ENCODE assay signal across 2 cellular contexts in the genomic region with DNA sequence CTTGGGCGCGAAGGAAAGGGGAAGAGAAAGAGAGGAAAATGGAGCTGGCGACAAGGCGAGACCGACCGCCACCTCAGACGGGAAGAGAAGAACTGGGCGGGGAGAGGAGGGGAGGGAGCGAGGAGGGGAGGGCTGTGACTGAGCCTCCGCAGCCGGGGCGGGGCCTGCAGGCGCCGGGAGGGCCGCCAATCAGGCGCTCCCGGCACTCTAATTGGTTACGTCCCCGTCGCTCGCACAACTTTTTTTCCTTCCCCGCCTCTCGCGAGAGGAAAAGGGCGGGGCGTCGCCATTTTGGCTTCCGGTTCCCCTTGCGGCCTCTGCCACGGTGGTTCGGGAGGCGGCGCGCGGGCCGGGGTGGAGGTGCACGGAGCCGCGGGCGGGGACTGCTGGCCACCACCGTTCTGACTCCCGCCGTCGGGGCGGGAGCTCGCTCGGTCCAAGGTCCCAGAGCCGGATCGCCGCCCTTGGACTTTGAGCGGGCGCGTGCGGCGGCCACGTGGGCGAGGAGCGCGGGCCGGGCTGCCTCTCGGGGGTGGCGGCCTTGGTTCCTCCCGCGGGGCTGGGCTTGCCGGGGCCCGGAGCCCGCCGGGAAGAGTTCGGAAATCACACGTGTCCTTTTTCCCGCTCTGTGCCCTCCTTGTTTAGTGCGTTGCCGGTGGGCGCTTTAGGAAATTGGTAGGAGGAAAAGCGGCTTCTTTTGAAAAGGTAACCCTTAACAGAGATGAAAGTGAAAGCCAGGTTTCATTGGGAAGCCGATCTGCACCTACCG.
A peak's percentile ranks its signal among the peaks of the same experiment; 100 is the strongest.
TF ChIP-seq lines count a peak whose summit lies in the region.

Gene GDI2 (minus strand): TSS at position 94 of the 769 bp plus-strand sequence. CDS start 176 bp downstream, outside the sequence.

TF ChIP-seq in HEK293, 187 proteins besides CTCF, POLR2A, EP300 and RAD21 (continued from another document and continues in another):
- no peak for TF ChIP-seq OSR2 (tag by site-specific recombination; IDR thresholded peaks at IDR 0.05)
- no peak for TF ChIP-seq ZNF223 (tag by site-specific recombination; IDR thresholded peaks at IDR 0.05)
- no peak for TF ChIP-seq ZNF585B (tag by site-specific recombination; IDR thresholded peaks at IDR 0.05)
- TF ChIP-seq, protein P1, sequence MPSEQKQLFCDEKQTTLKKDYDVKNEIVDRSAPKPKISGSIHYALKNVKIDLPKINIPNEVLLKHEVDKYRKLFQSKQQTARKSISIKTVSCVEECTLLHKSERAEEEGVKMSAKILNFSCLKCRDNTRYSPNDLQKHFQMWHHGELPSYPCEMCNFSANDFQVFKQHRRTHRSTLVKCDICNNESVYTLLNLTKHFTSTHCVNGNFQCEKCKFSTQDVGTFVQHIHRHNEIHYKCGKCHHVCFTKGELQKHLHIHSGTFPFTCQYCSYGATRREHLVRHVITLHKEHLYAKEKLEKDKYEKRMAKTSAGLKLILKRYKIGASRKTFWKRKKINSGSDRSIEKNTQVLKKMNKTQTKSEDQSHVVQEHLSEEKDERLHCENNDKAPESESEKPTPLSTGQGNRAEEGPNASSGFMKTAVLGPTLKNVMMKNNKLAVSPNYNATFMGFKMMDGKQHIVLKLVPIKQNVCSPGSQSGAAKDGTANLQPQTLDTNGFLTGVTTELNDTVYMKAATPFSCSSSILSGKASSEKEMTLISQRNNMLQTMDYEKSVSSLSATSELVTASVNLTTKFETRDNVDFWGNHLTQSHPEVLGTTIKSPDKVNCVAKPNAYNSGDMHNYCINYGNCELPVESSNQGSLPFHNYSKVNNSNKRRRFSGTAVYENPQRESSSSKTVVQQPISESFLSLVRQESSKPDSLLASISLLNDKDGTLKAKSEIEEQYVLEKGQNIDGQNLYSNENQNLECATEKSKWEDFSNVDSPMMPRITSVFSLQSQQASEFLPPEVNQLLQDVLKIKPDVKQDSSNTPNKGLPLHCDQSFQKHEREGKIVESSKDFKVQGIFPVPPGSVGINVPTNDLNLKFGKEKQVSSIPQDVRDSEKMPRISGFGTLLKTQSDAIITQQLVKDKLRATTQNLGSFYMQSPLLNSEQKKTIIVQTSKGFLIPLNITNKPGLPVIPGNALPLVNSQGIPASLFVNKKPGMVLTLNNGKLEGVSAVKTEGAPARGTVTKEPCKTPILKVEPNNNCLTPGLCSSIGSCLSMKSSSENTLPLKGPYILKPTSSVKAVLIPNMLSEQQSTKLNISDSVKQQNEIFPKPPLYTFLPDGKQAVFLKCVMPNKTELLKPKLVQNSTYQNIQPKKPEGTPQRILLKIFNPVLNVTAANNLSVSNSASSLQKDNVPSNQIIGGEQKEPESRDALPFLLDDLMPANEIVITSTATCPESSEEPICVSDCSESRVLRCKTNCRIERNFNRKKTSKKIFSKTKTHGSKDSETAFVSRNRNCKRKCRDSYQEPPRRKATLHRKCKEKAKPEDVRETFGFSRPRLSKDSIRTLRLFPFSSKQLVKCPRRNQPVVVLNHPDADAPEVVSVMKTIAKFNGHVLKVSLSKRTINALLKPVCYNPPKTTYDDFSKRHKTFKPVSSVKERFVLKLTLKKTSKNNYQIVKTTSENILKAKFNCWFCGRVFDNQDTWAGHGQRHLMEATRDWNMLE (tag by site-specific recombination; conservative IDR thresholded peaks at IDR 0.05; ENCODE audit: low read depth), result no peak
- no peak for TF ChIP-seq ZNF623 (tag by site-specific recombination; IDR thresholded peaks at IDR 0.05)
- peak; percentile 59 for TF ChIP-seq EGR2 (tag by site-specific recombination; IDR thresholded peaks at IDR 0.05; ENCODE audit: low read depth)
- no peak for TF ChIP-seq ZNF596 (tag by site-specific recombination; IDR thresholded peaks at IDR 0.05)
- no peak for TF ChIP-seq ZFP41 (tag by site-specific recombination; IDR thresholded peaks at IDR 0.05; ENCODE audit: borderline replicate concordance)
- TF ChIP-seq, protein P2, sequence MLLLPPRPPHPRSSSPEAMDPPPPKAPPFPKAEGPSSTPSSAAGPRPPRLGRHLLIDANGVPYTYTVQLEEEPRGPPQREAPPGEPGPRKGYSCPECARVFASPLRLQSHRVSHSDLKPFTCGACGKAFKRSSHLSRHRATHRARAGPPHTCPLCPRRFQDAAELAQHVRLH (tag by site-specific recombination; IDR thresholded peaks at IDR 0.05), result no peak; the same call in 1 of the 2 replicates
- peak; percentile 99 for TF ChIP-seq ZNF362 (tag by site-specific recombination; IDR thresholded peaks at IDR 0.05)
- no peak for TF ChIP-seq ZNF404 (tag by site-specific recombination; IDR thresholded peaks at IDR 0.05)
- no peak for TF ChIP-seq ZNF202 (tag by site-specific recombination; IDR thresholded peaks at IDR 0.05; ENCODE audit: borderline replicate concordance)

TF ChIP-seq in neural cell, 6 proteins besides CTCF, POLR2A, EP300 and RAD21 (continued from another document):
- no peak for TF ChIP-seq EZH2 (IDR thresholded peaks at IDR 0.05; ENCODE audit: borderline replicate concordance, insufficient read depth, low read length, poor library complexity, severe bottlenecking)
- TF ChIP-seq POLR2AphosphoS5 (IDR thresholded peaks at IDR 0.05), result peak; percentile 99
